ENCODE assay signal across 26 cellular contexts in the genomic region with DNA sequence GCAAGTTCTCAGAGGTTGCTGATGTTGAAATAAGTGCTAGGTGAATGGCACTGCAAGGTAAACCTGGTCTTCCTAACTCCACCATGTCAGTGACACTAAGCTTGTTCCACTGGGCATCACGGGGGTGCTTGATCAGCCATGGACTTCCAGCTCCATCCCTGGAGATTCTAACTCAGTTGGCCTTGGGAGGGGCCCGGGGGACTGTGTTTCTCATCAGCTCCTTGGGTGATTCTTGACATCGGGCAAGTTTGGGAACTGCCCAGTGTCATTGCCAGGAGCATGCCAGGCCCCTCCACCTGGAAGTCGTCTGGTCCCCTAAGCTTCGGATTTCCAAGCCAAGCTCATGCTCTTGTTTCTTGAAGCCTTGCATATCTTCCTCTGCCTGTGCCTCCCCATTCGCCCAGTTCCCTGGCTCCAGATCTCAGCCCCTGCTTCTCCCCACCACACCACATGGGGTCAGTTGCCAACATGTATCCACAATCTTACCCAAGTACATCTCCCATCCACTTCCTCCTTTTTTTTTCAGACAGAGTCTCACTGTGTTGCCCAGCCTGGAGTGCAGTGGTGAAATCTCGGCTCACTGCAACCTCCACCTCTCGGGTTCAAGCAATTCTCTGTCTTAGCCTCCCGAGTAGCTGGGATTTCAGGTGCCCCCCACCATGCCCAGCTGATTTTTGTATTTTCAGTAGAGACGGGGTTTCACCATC. TPM values are rescaled to one million over a fixed set of nuclear protein-coding genes. Genes with fewer than 3 reads are reported as not detected.
"Had no signal": no experiment of that assay in that cellular context is flagged by ENCODE, and none has a peak within 500 bp of the region (broad histone marks: within the 10 kb centered on the region; RNA-seq: fewer than 3 reads in every experiment).

No MANE protein-coding gene starts in this region.

- ATAC-seq: activated CD8-positive, alpha-beta memory T cell treated with anti-CD3 and anti-CD28 coated beads, Interleukin-2, amount 10 ng/mL, durations not matched to agents 7 days and 5 days; activated CD8-positive, alpha-beta T cell treated with anti-CD3 and anti-CD28 coated beads, Interleukin-2, amount 10 ng/mL, durations not matched to agents 7 days and 5 days; activated T-cell treated with anti-CD3 and anti-CD28 coated beads, Interleukin-2, amount 50 U/mL, for 72 hours; left ventricle myocardium superior; mucosa of descending colon; right cardiac atrium had no signal

- H3K4me1 Mint-ChIP-seq: activated CD4-positive, alpha-beta T cell treated with anti-CD3 and anti-CD28 coated beads, Interleukin-2, amount 10 ng/mL, durations not matched to agents 7 days and 5 days; activated naive CD4-positive, alpha-beta T cell treated with anti-CD3 and anti-CD28 coated beads, Interleukin-2, amount 10 ng/mL, durations not matched to agents 7 days and 5 days had no signal

- H3K27ac ChIP-seq: brain microvascular endothelial cell, coronary artery, dorsolateral prefrontal cortex, spleen, testis, transverse colon had no signal

- H3K36me3 Mint-ChIP-seq: activated CD8-positive, alpha-beta memory T cell treated with anti-CD3 and anti-CD28 coated beads, Interleukin-2, amount 10 ng/mL, durations not matched to agents 7 days and 5 days; activated naive CD4-positive, alpha-beta T cell treated with anti-CD3 and anti-CD28 coated beads, Interleukin-2, amount 10 ng/mL, durations not matched to agents 7 days and 5 days had no signal

- DNase-seq: activated CD4-positive, alpha-beta T cell treated with anti-CD3 and anti-CD28 coated beads for 1 hour; activated CD4-positive, alpha-beta T cell treated with anti-CD3 and anti-CD28 coated beads, Interleukin-2, amount 10 ng/mL, durations not matched to agents 7 days and 5 days; activated CD8-positive, alpha-beta memory T cell treated with anti-CD3 and anti-CD28 coated beads, Interleukin-2, amount 10 ng/mL, durations not matched to agents 7 days and 5 days; activated CD8-positive, alpha-beta T cell treated with anti-CD3 and anti-CD28 coated beads, Interleukin-2, amount 10 ng/mL, durations not matched to agents 7 days and 5 days; activated naive CD4-positive, alpha-beta T cell treated with anti-CD3 and anti-CD28 coated beads, Interleukin-2, amount 10 ng/mL, durations not matched to agents 7 days and 5 days; activated T-cell treated with anti-CD3 and anti-CD28 coated beads, Interleukin-2, amount 50 U/mL, for 72 hours; amniotic stem cell; brain microvascular endothelial cell; dorsolateral prefrontal cortex; effector memory CD4-positive, alpha-beta T cell; left ventricle myocardium superior; mucosa of descending colon; right cardiac atrium; spleen; stimulated activated CD4-positive, alpha-beta T cell treated with anti-CD3 and anti-CD28 coated beads, Interleukin-2, amount 100 ng/mL, for 48 hours; stimulated activated naive CD4-positive, alpha-beta T cell treated with Interleukin-2 at 50 U/mL for 16 hours; T-helper 9 cell; testis; transverse colon had no signal

- H3K36me3 ChIP-seq: brain microvascular endothelial cell, spleen, transverse colon had no signal

- H3K27ac Mint-ChIP-seq: activated CD4-positive, alpha-beta T cell treated with anti-CD3 and anti-CD28 coated beads, Interleukin-2, amount 10 ng/mL, durations not matched to agents 7 days and 5 days; activated CD8-positive, alpha-beta memory T cell treated with anti-CD3 and anti-CD28 coated beads, Interleukin-2, amount 10 ng/mL, durations not matched to agents 7 days and 5 days; activated CD8-positive, alpha-beta T cell treated with anti-CD3 and anti-CD28 coated beads, Interleukin-2, amount 10 ng/mL, durations not matched to agents 7 days and 5 days; activated naive CD4-positive, alpha-beta T cell treated with anti-CD3 and anti-CD28 coated beads, Interleukin-2, amount 10 ng/mL, durations not matched to agents 7 days and 5 days; activated T-cell treated with anti-CD3 and anti-CD28 coated beads, Interleukin-2, amount 50 U/mL, for 72 hours; nephron had no signal

- FAIRE-seq: astrocyte, frontal cortex, islet of Langerhans had no signal

- H3K4me3 Mint-ChIP-seq: activated CD4-positive, alpha-beta T cell treated with anti-CD3 and anti-CD28 coated beads, Interleukin-2, amount 10 ng/mL, durations not matched to agents 7 days and 5 days; activated CD8-positive, alpha-beta memory T cell treated with anti-CD3 and anti-CD28 coated beads, Interleukin-2, amount 10 ng/mL, durations not matched to agents 7 days and 5 days; activated CD8-positive, alpha-beta T cell treated with anti-CD3 and anti-CD28 coated beads, Interleukin-2, amount 10 ng/mL, durations not matched to agents 7 days and 5 days; activated naive CD4-positive, alpha-beta T cell treated with anti-CD3 and anti-CD28 coated beads, Interleukin-2, amount 10 ng/mL, durations not matched to agents 7 days and 5 days; activated T-cell treated with anti-CD3 and anti-CD28 coated beads, Interleukin-2, amount 50 U/mL, for 72 hours; nephron had no signal

- H3K27me3 ChIP-seq: dorsolateral prefrontal cortex, testis had no signal

- H3K9me3 Mint-ChIP-seq: activated CD4-positive, alpha-beta T cell treated with anti-CD3 and anti-CD28 coated beads, Interleukin-2, amount 10 ng/mL, durations not matched to agents 7 days and 5 days; activated naive CD4-positive, alpha-beta T cell treated with anti-CD3 and anti-CD28 coated beads, Interleukin-2, amount 10 ng/mL, durations not matched to agents 7 days and 5 days; activated T-cell treated with anti-CD3 and anti-CD28 coated beads, Interleukin-2, amount 50 U/mL, for 72 hours; nephron had no signal

- H3K4me3 ChIP-seq: coronary artery, dorsolateral prefrontal cortex, mucosa of descending colon, spleen, testis, transverse colon had no signal

- H3K4me1 ChIP-seq: testis, transverse colon had no signal

- H3K9me3 ChIP-seq: mucosa of descending colon, spleen, testis, transverse colon had no signal

RNA-seq across cellular contexts. Expression of gene RFLNA, which starts 30.7 kb away (rescaled TPM):
- total RNA-seq: activated CD4-positive, alpha-beta T cell treated with anti-CD3 and anti-CD28 coated beads, Interleukin-2, amount 10 ng/mL, durations not matched to agents 7 days and 5 days; activated CD8-positive, alpha-beta memory T cell treated with anti-CD3 and anti-CD28 coated beads, Interleukin-2, amount 10 ng/mL, durations not matched to agents 7 days and 5 days; activated CD8-positive, alpha-beta T cell treated with anti-CD3 and anti-CD28 coated beads, Interleukin-2, amount 10 ng/mL, durations not matched to agents 7 days and 5 days; activated T-cell treated with anti-CD3 and anti-CD28 coated beads, Interleukin-2, amount 50 U/mL, for 72 hours; cardiac septum; mesenteric fat pad had no signal
